In the genomic region with DNA sequence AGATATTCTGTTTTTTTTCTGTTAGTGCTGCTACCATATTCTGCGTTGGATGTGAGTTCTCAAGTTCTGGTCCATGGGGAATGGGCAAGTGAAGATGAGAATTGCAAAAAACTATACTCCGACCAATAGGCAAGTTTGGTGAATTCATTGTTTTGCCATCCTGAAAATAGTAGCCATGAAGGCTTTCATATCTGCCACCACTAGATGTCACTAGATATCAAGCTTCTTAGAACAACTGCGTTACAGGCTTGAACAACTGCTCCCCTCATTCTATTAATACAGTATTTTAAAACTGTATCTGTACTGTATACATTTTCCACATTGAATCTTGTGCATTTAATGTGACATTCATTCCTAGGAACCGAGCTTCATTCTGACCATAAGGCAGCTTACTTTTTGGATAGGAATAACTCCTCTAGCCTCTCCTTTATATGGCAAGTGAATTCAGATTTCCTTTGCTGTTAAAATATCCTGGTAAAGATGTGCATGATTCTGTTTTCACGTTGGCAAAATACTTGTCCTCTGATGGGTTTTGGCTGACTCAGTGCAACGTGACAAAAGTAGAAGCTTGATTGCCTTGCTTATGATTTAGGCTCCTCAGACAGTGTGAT, we compare ENCODE assay signal across 8 cellular contexts.
A peak's percentile ranks its signal among the peaks of the same experiment; 100 is the strongest.
DNase-seq lines count a peak whose midpoint lies in the region; ATAC-seq, FAIRE-seq and TF ChIP-seq lines count a peak whose summit lies in the region.

No MANE protein-coding gene starts in this region.

- DNase-seq in Ammon's horn (ENCODE audit: low spot score) (peak; percentile 82), GM18507 (ENCODE audit: extremely low spot score, insufficient read length, low read depth) (peak; percentile 29), NCI-H345 (lab: John Stamatoyannopoulos, UW) (peak; percentile 68), amniotic epithelial cell (ENCODE audit: low read depth) (peak; percentile 56), right atrium auricular region (ENCODE audit: low spot score) (no peak), sigmoid colon (no peak), GF-D8 (lab: John Stamatoyannopoulos, UW) (no peak)

- intact Hi-C loops in sigmoid colon (cut with DNase I): loop anchor here (2.0 to 5.0 kb wide), 3 partner anchors 135 to 900 kb away; no protein-coding TSS in a partner anchor

- H3K36me3 ChIP-seq in right atrium auricular region (no peaks in the 10 kb centered on the region), sigmoid colon (no peaks in the 10 kb centered on the region)

- no peak for TF ChIP-seq EP300 in sigmoid colon (IDR thresholded peaks at IDR 0.05)

- H3K27me3 ChIP-seq in right atrium auricular region (no peaks in the 10 kb centered on the region), sigmoid colon (no peaks in the 10 kb centered on the region)

- no peak for TF ChIP-seq POLR2A in sigmoid colon (IDR thresholded peaks at IDR 0.05)

- H3K27ac ChIP-seq in right atrium auricular region (peak overlapping the region; percentile 37 to 62), sigmoid colon (no peak overlapping the region)

- peak; percentile 85 for FAIRE-seq in GM18507 (lab: Jason Lieb, UNC)

- H3K9me3 ChIP-seq in right atrium auricular region (no peaks in the 10 kb centered on the region), sigmoid colon (no peaks in the 10 kb centered on the region)

- H3K4me1 ChIP-seq in right atrium auricular region (peaks cover 0 to 24% of the 10 kb centered on the region in 2 donors), sigmoid colon (peaks cover 0 to 12% (median 0%) of the 10 kb centered on the region in 4 donors)

- 9 to 19% methylated on average over 6 of the region's 6 CpGs for WGBS in sigmoid colon, 2 donors

- ATAC-seq in HG03342 (IDR thresholded peaks at IDR 0.05; ENCODE audit: unreplicated experiment): peak; percentile 68

- TF ChIP-seq CTCF in right atrium auricular region (IDR thresholded peaks at IDR 0.05) (peak; percentile 59 to 90), sigmoid colon (IDR thresholded peaks at IDR 0.05) (peak; percentile 37 to 75 (median 53))

- no peak overlapping the region for H3K4me3 ChIP-seq in right atrium auricular region
- no peak overlapping the region for H3K4me3 ChIP-seq in sigmoid colon

Comparison
In these comparisons a context has a peak if more than half of its experiments do, and no peak if none do; other contexts are left out.
1. DNase-seq: peak in Ammon's horn (single experiment), GM18507 (single experiment), NCI-H345 (single experiment) and amniotic epithelial cell (single experiment); none in right atrium auricular region (single experiment), sigmoid colon (single experiment) and GF-D8 (single experiment).
2. H3K27ac ChIP-seq: peak in right atrium auricular region (2 of 2); none in sigmoid colon (0 of 4).